30 cellular contexts compared by ENCODE assay signal in genomic region chr16:14525021-14525420, GRCh38.
"Had no signal": no experiment of that assay in that cellular context is flagged by ENCODE, and none has a peak within 500 bp of the region (broad histone marks: within the 10 kb centered on the region; RNA-seq: fewer than 3 reads in every experiment).

No MANE protein-coding gene starts in this region.

- H3K4me3 ChIP-seq: adrenal gland, ascending aorta, breast epithelium, cardiac muscle cell, coronary artery, dorsolateral prefrontal cortex, gastrocnemius medialis, heart left ventricle had no signal

- H3K27me3 ChIP-seq: adrenal gland, ascending aorta, breast epithelium, cardiac muscle cell, dorsolateral prefrontal cortex, gastrocnemius medialis, heart left ventricle had no signal

- H3K4me1 ChIP-seq: breast epithelium had no signal

- ATAC-seq: activated CD4-positive, alpha-beta T cell treated with anti-CD3 and anti-CD28 coated beads for 36 hours; activated CD8-positive, alpha-beta memory T cell treated with anti-CD3 and anti-CD28 coated beads, Interleukin-2, amount 10 ng/mL, durations not matched to agents 7 days and 5 days; activated CD8-positive, alpha-beta T cell treated with anti-CD3 and anti-CD28 coated beads, Interleukin-2, amount 10 ng/mL, durations not matched to agents 7 days and 5 days; activated naive CD8-positive, alpha-beta T cell treated with anti-CD3 and anti-CD28 coated beads, Interleukin-2, amount 50 U/mL, for 24 hours; esophagus mucosa; gastrocnemius medialis; heart left ventricle; T-helper 17 cell had no signal

- H3K36me3 ChIP-seq: adrenal gland, ascending aorta, breast epithelium, cardiac muscle cell, gastrocnemius medialis had no signal

- H3K9me3 ChIP-seq: adrenal gland, ascending aorta, breast epithelium, gastrocnemius medialis, heart left ventricle had no signal

- H3K27ac ChIP-seq: adrenal gland, ascending aorta, breast epithelium, cardiac muscle cell, coronary artery, dorsolateral prefrontal cortex, gastrocnemius medialis, heart left ventricle had no signal

- DNase-seq: activated CD4-positive, alpha-beta memory T cell treated with anti-CD3 and anti-CD28 coated beads for 36 hours; activated CD4-positive, alpha-beta T cell treated with anti-CD3 and anti-CD28 coated beads for 36 hours; activated CD4-positive, alpha-beta T cell treated with anti-CD3 and anti-CD28 coated beads, Interleukin-2, amount 10 ng/mL, durations not matched to agents 24 days and 14 days; activated CD4-positive, CD25-positive, alpha-beta regulatory T cell; activated CD4-positive, CD25-positive, alpha-beta regulatory T cell treated with anti-CD3 and anti-CD28 coated beads, Interleukin-2, amount 50 U/mL, for 72 hours; activated CD8-positive, alpha-beta memory T cell treated with anti-CD3 and anti-CD28 coated beads, Interleukin-2, amount 10 ng/mL, durations not matched to agents 7 days and 5 days; activated CD8-positive, alpha-beta memory T cell treated with anti-CD3 and anti-CD28 coated beads, Interleukin-2, amount 50 U/mL, for 4 hours; activated CD8-positive, alpha-beta T cell treated with anti-CD3 and anti-CD28 coated beads, Interleukin-2, amount 10 ng/mL, durations not matched to agents 7 days and 5 days; activated effector memory CD4-positive, alpha-beta T cell treated with anti-CD3 and anti-CD28 coated beads, Interleukin-2, amount 50 U/mL, for 16 hours; activated naive CD4-positive, alpha-beta T cell treated with anti-CD3 and anti-CD28 coated beads for 36 hours; activated naive CD8-positive, alpha-beta T cell treated with anti-CD3 and anti-CD28 coated beads for 36 hours; activated naive CD8-positive, alpha-beta T cell treated with anti-CD3 and anti-CD28 coated beads, Interleukin-2, amount 50 U/mL, for 24 hours; activated T-cell treated with anti-CD3 and anti-CD28 coated beads, Interleukin-2, amount 50 U/mL, for 1 hour; activated T-cell treated with anti-CD3 and anti-CD28 coated beads, Interleukin-2, amount 50 U/mL, for 48 hours; adrenal gland; dorsolateral prefrontal cortex; effector memory CD4-positive, alpha-beta T cell; endodermal cell; foreskin fibroblast; gastrocnemius medialis; glutamatergic neuron; heart left ventricle; T-helper 1 cell; T-helper 17 cell; T1000 had no signal
